Comparison of ENCODE assay signal across 32 cellular contexts in the genomic region with DNA sequence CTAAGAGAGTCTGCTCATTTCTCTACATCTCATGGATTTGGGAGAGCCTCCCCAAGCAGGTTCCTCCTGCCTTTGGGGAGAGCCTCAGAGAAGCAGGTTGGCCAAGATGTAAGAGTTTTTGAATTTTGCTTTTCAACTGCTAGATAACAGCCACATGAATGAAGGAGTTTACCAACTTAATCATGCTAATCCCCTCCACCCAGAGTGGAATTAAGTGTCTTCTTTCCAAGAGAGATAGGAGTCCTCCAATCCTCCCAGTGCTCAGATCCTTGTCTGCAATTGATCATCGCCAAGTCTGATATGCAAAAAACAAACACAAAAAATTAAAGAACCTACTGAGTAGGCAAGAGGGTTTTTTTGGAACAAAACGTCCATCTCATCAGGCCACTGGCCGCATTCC.
"Had no signal": no experiment of that assay in that cellular context is flagged by ENCODE, and none has a peak within 500 bp of the region (broad histone marks: within the 10 kb centered on the region; RNA-seq: fewer than 3 reads in every experiment).

No MANE protein-coding gene starts in this region.

- H3K9me3 Mint-ChIP-seq: naive thymus-derived CD8-positive, alpha-beta T cell; nephron; neural crest cell; stimulated activated naive B cell treated with anti-CD40 and anti-IgM and Interleukin-4, amounts not matched to agents 10 μg/mL and 1 μg/mL and 100 μg/mL, for 72 hours had no signal

- H3K4me3 ChIP-seq: left lung, lower lobe of right lung, mucosa of descending colon, pancreas, prostate gland, skin epidermis, stomach, testis, thyroid gland, transverse colon, upper lobe of right lung had no signal

- H3K27me3 Mint-ChIP-seq: stimulated activated naive B cell treated with anti-CD40 and anti-IgM and Interleukin-4, amounts not matched to agents 10 μg/mL and 1 μg/mL and 100 μg/mL, for 72 hours had no signal

- H3K36me3 ChIP-seq: left lung, lower lobe of right lung, pancreas, prostate gland, stomach, thyroid gland, transverse colon, upper lobe of right lung had no signal

- ATAC-seq: left colon; left lung; lower lobe of right lung; mucosa of descending colon; naive thymus-derived CD8-positive, alpha-beta T cell; pancreas; right cardiac atrium; sciatic nerve; stimulated activated naive B cell treated with anti-CD40 and anti-IgM and Interleukin-4, amounts not matched to agents 10 μg/mL and 1 μg/mL and 100 μg/mL, for 72 hours; stimulated activated naive CD8-positive, alpha-beta T cell treated with anti-CD3 and anti-CD28 coated beads, Interleukin-15, Interleukin-2, amounts not matched to agents 100 U/mL and 50 U/mL, for 24 hours; upper lobe of right lung had no signal

- H3K4me1 ChIP-seq: prostate gland, transverse colon had no signal

- H3K4me3 Mint-ChIP-seq: immature natural killer cell; naive thymus-derived CD8-positive, alpha-beta T cell; nephron; neural crest cell; stimulated activated naive B cell treated with anti-CD40 and anti-IgM and Interleukin-4, amounts not matched to agents 10 μg/mL and 1 μg/mL and 100 μg/mL, for 72 hours had no signal

- H3K27ac ChIP-seq: left lung, lower lobe of right lung, pancreas, prostate gland, stomach, testis, transverse colon, upper lobe of right lung had no signal

- DNase-seq: hypothalamus; immature natural killer cell; kidney; left colon; left lung; lower lobe of right lung; mammary epithelial cell; mesenchymal stem cell; midbrain; mucosa of descending colon; naive thymus-derived CD8-positive, alpha-beta T cell; nucleus accumbens; pancreas; posterior cingulate gyrus; retina; right cardiac atrium; stimulated activated CD4-positive, alpha-beta T cell treated with anti-CD3 and anti-CD28 coated beads, Interleukin-12 subunit alpha, Interleukin-12 subunit beta, amount 100 ng/mL, for 4 hours; stimulated activated CD4-positive, alpha-beta T cell treated with anti-CD3 and anti-CD28 coated beads, Interleukin-15, amount 100 ng/mL, for 24 hours; stimulated activated CD4-positive, alpha-beta T cell treated with anti-CD3 and anti-CD28 coated beads, Interleukin-2, amount 100 ng/mL, for 24 hours; stimulated activated CD4-positive, alpha-beta T cell treated with anti-CD3 and anti-CD28 coated beads, Interleukin-4, amount 100 ng/mL, for 1 hour; stimulated activated naive B cell treated with anti-CD40 and anti-IgM and Interleukin-4, amounts not matched to agents 10 μg/mL and 1 μg/mL and 100 μg/mL, for 72 hours; stimulated activated naive CD8-positive, alpha-beta T cell treated with anti-CD3 and anti-CD28 coated beads, Interleukin-15, Interleukin-2, amounts not matched to agents 100 U/mL and 50 U/mL, for 24 hours; stomach; testis; thyroid gland; transverse colon; upper lobe of right lung had no signal

- H3K9me3 ChIP-seq: left lung, lower lobe of right lung, mucosa of descending colon, pancreas, prostate gland, stomach, testis, thyroid gland, transverse colon, upper lobe of right lung had no signal

- H3K27ac Mint-ChIP-seq: immature natural killer cell; naive thymus-derived CD8-positive, alpha-beta T cell; stimulated activated naive B cell treated with anti-CD40 and anti-IgM and Interleukin-4, amounts not matched to agents 10 μg/mL and 1 μg/mL and 100 μg/mL, for 72 hours had no signal

- H3K27me3 ChIP-seq: left lung, pancreas, stomach, testis, thyroid gland, transverse colon, upper lobe of right lung had no signal

- H3K4me1 Mint-ChIP-seq: neural crest cell had no signal

- H3K36me3 Mint-ChIP-seq: immature natural killer cell; naive thymus-derived CD8-positive, alpha-beta T cell; stimulated activated naive B cell treated with anti-CD40 and anti-IgM and Interleukin-4, amounts not matched to agents 10 μg/mL and 1 μg/mL and 100 μg/mL, for 72 hours had no signal
